ENCODE assay signal across 2 cellular contexts in the genomic region with DNA sequence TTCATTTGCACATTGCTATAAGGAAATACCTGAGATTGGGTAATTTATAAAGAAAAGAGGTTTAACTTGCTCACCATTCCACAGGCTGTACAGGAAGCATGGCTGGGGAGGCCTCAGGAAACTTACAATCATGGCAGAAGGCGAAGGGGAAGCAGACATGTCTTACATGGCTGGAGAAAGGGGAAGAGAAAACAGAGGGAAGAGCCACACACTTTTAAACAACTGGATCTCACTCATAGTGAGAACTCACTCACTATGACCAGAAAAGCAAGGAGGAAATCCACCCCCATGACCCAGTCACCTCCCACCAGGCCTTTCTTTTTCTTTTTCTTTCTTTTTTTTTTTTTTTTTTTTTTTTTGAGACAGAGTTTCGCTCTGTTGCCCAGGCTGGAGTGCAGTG. TPM values are rescaled to one million over a fixed set of nuclear protein-coding genes. Genes with fewer than 3 reads are reported as not detected.
"Had no signal": no experiment of that assay in that cellular context is flagged by ENCODE, and none has a peak within 500 bp of the region (broad histone marks: within the 10 kb centered on the region; RNA-seq: fewer than 3 reads in every experiment).

No MANE protein-coding gene starts in this region.

RNA-seq across cellular contexts. Expression of a gene that starts 21.6 kb away (rescaled TPM):
- total RNA-seq: MCF 10A, RPMI7951 had no signal
